In the genomic region with DNA sequence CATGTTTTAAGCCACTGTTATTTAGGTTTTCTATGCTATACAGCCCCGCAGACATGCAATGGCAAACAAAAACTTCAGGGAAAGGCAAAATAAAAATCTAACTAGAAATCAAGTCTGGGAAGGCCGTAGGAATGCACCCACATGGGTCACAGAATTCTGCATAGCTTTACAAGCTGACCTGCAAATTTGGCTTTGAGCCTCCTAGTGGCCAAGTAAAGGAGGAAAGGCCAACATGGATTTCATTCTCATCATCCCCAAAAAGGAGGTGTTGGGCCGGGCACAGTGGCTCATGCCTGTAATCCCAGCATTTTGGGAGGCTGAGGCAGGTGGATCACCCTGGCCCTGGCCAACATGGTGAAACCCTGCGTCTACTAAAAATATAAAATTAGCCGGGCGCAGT, we compare ENCODE assay signal across 13 cellular contexts.
DNase-seq lines count a peak whose midpoint lies in the region; ATAC-seq, FAIRE-seq and TF ChIP-seq lines count a peak whose summit lies in the region.
"Had no signal": no experiment of that assay in that cellular context is flagged by ENCODE, and none has a peak within 500 bp of the region (broad histone marks: within the 10 kb centered on the region; RNA-seq: fewer than 3 reads in every experiment).

No MANE protein-coding gene starts in this region.

- H3K4me2 ChIP-seq in DND-41 (ENCODE audit: insufficient read depth, low read length) (no peak overlapping the region), GM12878 (ENCODE audit: control insufficient read depth, insufficient read depth) (no peak overlapping the region), neuronal stem cell (ENCODE audit: insufficient read depth, low read length, poor library complexity, severe bottlenecking) (no peak overlapping the region)

- intact Hi-C loops in GM12878 (cut with micrococcal nuclease; ENCODE audit: unreplicated experiment) = no loop called here

- H3K9me3 ChIP-seq in DND-41 (ENCODE audit: insufficient read depth, low read length, severe bottlenecking) (no peaks in the 10 kb centered on the region), GM12878 (replicated peaks; ENCODE audit: control insufficient read depth, insufficient read depth, low read length) (no peaks in the 10 kb centered on the region), liver (ENCODE audit: control insufficient read depth in 4 of 4, low read length in 3 of 4) (no peaks in the 10 kb centered on the region), neuronal stem cell (replicated peaks in 1 of 2; ENCODE audit: control insufficient read depth in 2 of 2, insufficient read depth in 1 of 2, low read depth in 1 of 2, low read length in 2 of 2) (no peaks in the 10 kb centered on the region)
- H3K9me3 ChIP-seq: psoas muscle had no signal

- no peak overlapping the region for H4K8ac ChIP-seq in neuronal stem cell (ENCODE audit: low read depth, low read length)

- H3K4ac ChIP-seq in neuronal stem cell (ENCODE audit: low read length) = no peak overlapping the region

- H3K36me3 ChIP-seq in DND-41 (ENCODE audit: insufficient read depth, low read length) (no peaks in the 10 kb centered on the region), GM12878 (ENCODE audit: control insufficient read depth in 2 of 2, insufficient read depth in 2 of 2, low read length in 1 of 2) (no peaks in the 10 kb centered on the region), liver (ENCODE audit: control insufficient read depth in 4 of 4, insufficient read depth in 3 of 4, low read depth in 1 of 4, low read length in 3 of 4) (no peaks in the 10 kb centered on the region), neuronal stem cell (replicated peaks in 1 of 2; ENCODE audit: control insufficient read depth in 2 of 2, insufficient read depth in 2 of 2, low read length in 2 of 2) (no peaks in the 10 kb centered on the region)

- no peaks in the 10 kb centered on the region for H3K79me1 ChIP-seq in neuronal stem cell (ENCODE audit: low read depth, low read length)

- H3K9ac ChIP-seq in DND-41 (ENCODE audit: low read depth, low read length) (no peak overlapping the region), GM12878 (ENCODE audit: control insufficient read depth, insufficient read depth, low read length) (no peak overlapping the region), liver (ENCODE audit: low read depth in 1 of 2, low read length in 2 of 2) (no peak overlapping the region), neuronal stem cell (ENCODE audit: low read depth, low read length, poor library complexity) (no peak overlapping the region)

- no peaks in the 10 kb centered on the region for H4K20me1 ChIP-seq in DND-41 (ENCODE audit: insufficient read depth, low read length)
- no peaks in the 10 kb centered on the region for H4K20me1 ChIP-seq in GM12878 (ENCODE audit: control insufficient read depth, insufficient read depth)

- peaks cover 11% of the 10 kb centered on the region for H3K27me3 ChIP-seq in DND-41 (ENCODE audit: insufficient read depth, low read length, poor library complexity)
- no peaks in the 10 kb centered on the region for H3K27me3 ChIP-seq in HL-60 (ENCODE audit: insufficient read depth, poor library complexity, severe bottlenecking)
- no peaks in the 10 kb centered on the region for H3K27me3 ChIP-seq in GM12878 (replicated peaks in 1 of 2; ENCODE audit: control insufficient read depth in 2 of 2, insufficient read depth in 2 of 2, low read length in 1 of 2)
- no peaks in the 10 kb centered on the region for H3K27me3 ChIP-seq in liver (ENCODE audit: control insufficient read depth in 4 of 4, insufficient read depth in 4 of 4, low read length in 3 of 4)
- H3K27me3 ChIP-seq in neuronal stem cell (ENCODE audit: control insufficient read depth in 3 of 3, insufficient read depth in 3 of 3, low read depth in 1 of 3, low read length in 3 of 3) = no peaks in the 10 kb centered on the region

- CTCF ChIA-PET in GM12878 (lab: Yijun Ruan, JAX) = interaction anchor here (0.7 kb wide), 1 partner anchor 14 kb away, joined by 3 read pairs; no protein-coding TSS in a partner anchor

- H2AFZ ChIP-seq in DND-41 (ENCODE audit: low read depth, low read length) = no peak overlapping the region
- H2AFZ ChIP-seq in GM12878 (ENCODE audit: control insufficient read depth, low read depth, low read length) = no peak overlapping the region
- H2AFZ ChIP-seq in neuronal stem cell (ENCODE audit: low read length) = no peak overlapping the region

- no peak overlapping the region for H3K4me3 ChIP-seq in DND-41 (ENCODE audit: low read depth in 1 of 2, low read length in 2 of 2)
- H3K4me3 ChIP-seq in HL-60 (replicated peaks; ENCODE audit: insufficient read depth, low read length) = no peak overlapping the region
- no peak overlapping the region for H3K4me3 ChIP-seq in GM12878
- no peak overlapping the region for H3K4me3 ChIP-seq in liver (ENCODE audit: low read depth in 1 of 3, low read length in 3 of 3)
- no peak overlapping the region for H3K4me3 ChIP-seq in neuronal stem cell (ENCODE audit: low read length in 2 of 2)
- H3K4me3 ChIP-seq: psoas muscle had no signal

- no peak for FAIRE-seq in GM12878 (lab: Jason Lieb, UNC)

- SMC1A ChIA-PET in GM12878 (lab: Charles Lee; ENCODE audit: uncharacterized antibody, unreplicated experiment) = no interaction called here

- H3K4me1 ChIP-seq in DND-41 (ENCODE audit: insufficient read depth, low read length) (no peaks in the 10 kb centered on the region), GM12878 (ENCODE audit: control insufficient read depth, insufficient read depth, low read length) (no peaks in the 10 kb centered on the region), liver (ENCODE audit: control insufficient read depth in 4 of 4, insufficient read depth in 4 of 4, low read length in 3 of 4) (no peaks in the 10 kb centered on the region), neuronal stem cell (ENCODE audit: control insufficient read depth in 2 of 2, insufficient read depth in 1 of 2, low read depth in 1 of 2, low read length in 2 of 2) (peaks cover 2 to 3% of the 10 kb centered on the region in 2 donors)
- H3K4me1 ChIP-seq: psoas muscle had no signal

- H3K23ac ChIP-seq in neuronal stem cell (ENCODE audit: low read depth, low read length, poor library complexity) = no peak overlapping the region

- 61% methylated on average over 6 of the region's 6 CpGs for WGBS in GM12878 (ENCODE audit: insufficient coverage, insufficient replicate concordance, low lambda C conversion rate, missing lambda C conversion rate)
- WGBS in liver = 83% methylated on average over 6 of the region's 6 CpGs
- WGBS in neuronal stem cell (ENCODE audit: extremely low coverage in 2 of 2, insufficient read length in 2 of 2, insufficient replicate concordance in 1 of 2), 2 donors = no CpG with 5 or more reads among the region's 6 CpGs

- H2BK12ac ChIP-seq in neuronal stem cell (ENCODE audit: low read length) = no peak overlapping the region

- ATAC-seq in DND-41 (ENCODE audit: insufficient read depth, low read depth) = no peak
- no peak for ATAC-seq in GM12878
- ATAC-seq in HG02763 (IDR thresholded peaks at IDR 0.05; ENCODE audit: unreplicated experiment) = no peak
- no peak for ATAC-seq in HG03442 (IDR thresholded peaks at IDR 0.05; ENCODE audit: unreplicated experiment)
- ATAC-seq: psoas muscle had no signal

- H3K27ac ChIP-seq in DND-41 (ENCODE audit: low read length) (no peak overlapping the region), HL-60 (replicated peaks) (no peak overlapping the region), GM12878 (ENCODE audit: control insufficient read depth, insufficient read depth) (no peak overlapping the region), liver (ENCODE audit: low read depth in 1 of 2, low read length in 2 of 2) (no peak overlapping the region), neuronal stem cell (replicated peaks; ENCODE audit: low read length) (no peak overlapping the region)
- H3K27ac ChIP-seq: psoas muscle had no signal

- in situ Hi-C loops in GM12878 (cut with MboI) = no loop called here

- no peak overlapping the region for H3K18ac ChIP-seq in neuronal stem cell (ENCODE audit: low read length)

- TF ChIP-seq POLR2A in GM12878 (IDR thresholded peaks at IDR 0.05; ENCODE audit: low read depth, low read length) = no peak

- H3K79me2 ChIP-seq in DND-41 (ENCODE audit: insufficient read depth, low read length) (no peaks in the 10 kb centered on the region), GM12878 (ENCODE audit: control insufficient read depth, insufficient read depth, low read length) (no peaks in the 10 kb centered on the region)

- no TSS peak for BruUV-seq in GM12878 (replicated peaks; lab: Mats Ljungman, UMichigan)

- POLR2A ChIA-PET in GM12878 (lab: Charles Lee) = no interaction called here

- RAD21 ChIA-PET in GM12878 (lab: Charles Lee; ENCODE audit: unreplicated experiment) = no interaction called here

- no peak for TF ChIP-seq EP300 in GM12878 (IDR thresholded peaks at IDR 0.05; ENCODE audit: borderline replicate concordance in 1 of 2, control insufficient read depth in 1 of 2, low read depth in 2 of 2, low read length in 2 of 2)

- H4K91ac ChIP-seq in neuronal stem cell (ENCODE audit: low read depth, low read length, poor library complexity) = no peak overlapping the region

- TF ChIP-seq RAD21 in GM12878 (IDR thresholded peaks at IDR 0.05; ENCODE audit: insufficient read depth, low read depth, low read length) = no peak
- no peak for TF ChIP-seq RAD21 in liver (IDR thresholded peaks at IDR 0.05)

- DNase-seq in DND-41 (no peak), HL-60 (ENCODE audit: low read depth in 1 of 2, low spot score in 1 of 2) (no peak), GM12878 (ENCODE audit: low read depth, low spot score) (no peak), neuronal stem cell (ENCODE audit: low spot score) (no peak), GOT3 (lab: John Stamatoyannopoulos, UW) (no peak)
- DNase-seq: activated CD8-positive, alpha-beta memory T cell treated with anti-CD3 and anti-CD28 coated beads, Interleukin-2, amount 50 U/mL, for 48 hours; effector CD4-positive, alpha-beta T cell; NCI-H2171; stimulated activated CD4-positive, alpha-beta T cell treated with anti-CD3 and anti-CD28 coated beads, Interleukin-4, amount 100 ng/mL, for 4 hours had no signal

- H2AK5ac ChIP-seq in neuronal stem cell (ENCODE audit: low read depth, low read length) = no peak overlapping the region

- no peak overlapping the region for H2BK120ac ChIP-seq in neuronal stem cell (ENCODE audit: low read depth, low read length)

- peak; percentile 45 for TF ChIP-seq CTCF in DND-41 (IDR thresholded peaks at IDR 0.05; ENCODE audit: borderline replicate concordance, extremely low read depth, low read length, poor library complexity, severe bottlenecking)
- peak; percentile 15 for TF ChIP-seq CTCF in HL-60 (IDR thresholded peaks at IDR 0.05; ENCODE audit: insufficient read depth, low read length)
- TF ChIP-seq CTCF in GM12878 (IDR thresholded peaks at IDR 0.05 in 2 of 3, conservative IDR thresholded peaks at IDR 0.05 in 1 of 3; ENCODE audit: control insufficient read depth in 2 of 3, extremely low read depth in 1 of 3, insufficient read depth in 1 of 3, low read depth in 3 of 3, low read length in 3 of 3) = peak; percentile 11 to 37 (median 19); a peak in 3 of 6 replicates
- peak; percentile 4 for TF ChIP-seq CTCF in liver (IDR thresholded peaks at IDR 0.05; ENCODE audit: low read depth, low read length, missing input control)

- no peak overlapping the region for H2BK5ac ChIP-seq in neuronal stem cell (ENCODE audit: low read length)

- H2BK15ac ChIP-seq in neuronal stem cell (ENCODE audit: low read length) = no peak overlapping the region

- H3K14ac ChIP-seq in neuronal stem cell (ENCODE audit: low read length) = no peak overlapping the region

TF ChIP-seq in liver, 16 proteins besides CTCF, POLR2A, EP300 and RAD21 (continues in another document):
- TF ChIP-seq JUND (IDR thresholded peaks at IDR 0.05) = no peak
